ENCODE assay signal across 11 cellular contexts in genomic region chr11:74492084-74492483, GRCh38. TPM values are rescaled to one million over a fixed set of nuclear protein-coding genes. Genes with fewer than 3 reads are reported as not detected.
DNase-seq lines count a peak whose midpoint lies in the region; ATAC-seq, FAIRE-seq and TF ChIP-seq lines count a peak whose summit lies in the region.
"Had no signal": no experiment of that assay in that cellular context is flagged by ENCODE, and none has a peak within 500 bp of the region (broad histone marks: within the 10 kb centered on the region; RNA-seq: fewer than 3 reads in every experiment).

No MANE protein-coding gene starts in this region.

- H3K4me3 Mint-ChIP-seq in CD4-positive, alpha-beta memory T cell, result peak overlapping the region in 7 of 8 donors; percentile 30 to 85 (median 46)
- peak overlapping the region; percentile 90 for H3K4me3 Mint-ChIP-seq in activated T-helper 17 cell treated with anti-CD3 and anti-CD28 coated beads, Interleukin-2, amount 50 U/mL, for 72 hours
- peak overlapping the region; percentile 84 for H3K4me3 Mint-ChIP-seq in natural killer cell treated with Interleukin-12 subunit alpha and Interleukin-12 subunit beta and Interleukin-15 and Interleukin-18, amount 100 ng/mL, for 72 hours

- peaks cover 2 to 7% of the 10 kb centered on the region in 2 donors for H3K36me3 Mint-ChIP-seq in CD4-positive, alpha-beta memory T cell
- H3K36me3 Mint-ChIP-seq in activated T-helper 17 cell treated with anti-CD3 and anti-CD28 coated beads, Interleukin-2, amount 50 U/mL, for 72 hours (ENCODE audit: low read depth), result no peaks in the 10 kb centered on the region
- no peaks in the 10 kb centered on the region for H3K36me3 Mint-ChIP-seq in natural killer cell treated with Interleukin-12 subunit alpha and Interleukin-12 subunit beta and Interleukin-15 and Interleukin-18, amount 100 ng/mL, for 72 hours

- no peak for TF ChIP-seq POLR2A in IMR-90 (IDR thresholded peaks at IDR 0.05; ENCODE audit: low read depth, low read length)
- TF ChIP-seq POLR2A in ovary (IDR thresholded peaks at IDR 0.05), result no peak

- 89% methylated on average over 6 of the region's 11 CpGs; no CpG with 5 or more reads in 1 of the 2 experiments for WGBS in IMR-90 (ENCODE audit: extremely low coverage in 2 of 2, insufficient read length in 1 of 2), 2 experiments
- WGBS in ovary, 3 donors, result 89 to 95% (median 92%) methylated on average over 11 of the region's 11 CpGs

- no peak overlapping the region for H3K14ac ChIP-seq in IMR-90 (replicated peaks; ENCODE audit: low read depth, low read length)

- H3K9me3 ChIP-seq in CD4-positive, alpha-beta memory T cell (ENCODE audit: control insufficient read depth in 1 of 2, low read length in 2 of 2), result no peaks in the 10 kb centered on the region
- no peaks in the 10 kb centered on the region for H3K9me3 ChIP-seq in IMR-90 (ENCODE audit: control insufficient read depth, insufficient read depth, low read length)
- no peaks in the 10 kb centered on the region for H3K9me3 ChIP-seq in ovary

- no peaks in the 10 kb centered on the region for H3K27me3 Mint-ChIP-seq in CD4-positive, alpha-beta memory T cell
- H3K27me3 Mint-ChIP-seq in activated T-helper 17 cell treated with anti-CD3 and anti-CD28 coated beads, Interleukin-2, amount 50 U/mL, for 72 hours, result no peaks in the 10 kb centered on the region
- peaks cover 2 to 7% of the 10 kb centered on the region in 2 donors for H3K27me3 Mint-ChIP-seq in natural killer cell treated with Interleukin-12 subunit alpha and Interleukin-12 subunit beta and Interleukin-15 and Interleukin-18, amount 100 ng/mL, for 72 hours

- no peak for ATAC-seq in IMR-90 (ENCODE audit: low read depth)
- no peak for ATAC-seq in activated T-helper 17 cell treated with anti-CD3 and anti-CD28 coated beads, Interleukin-2, amount 50 U/mL, for 72 hours (replicated peaks)
- ATAC-seq in natural killer cell treated with Interleukin-12 subunit alpha and Interleukin-12 subunit beta and Interleukin-15 and Interleukin-18, amount 100 ng/mL, for 72 hours, result no peak
- ATAC-seq: heart left ventricle had no signal

- CTCF ChIA-PET in CD4-positive, alpha-beta memory T cell (lab: Charles Lee; ENCODE audit: partially characterized antibody), result interaction anchor here (1.1 kb wide), 1 partner anchor 38 kb away, joined by 3 read pairs; no protein-coding TSS in a partner anchor
- CTCF ChIA-PET in IMR-90 (lab: Yijun Ruan, JAX), result no interaction called here

- H4K5ac ChIP-seq in IMR-90 (ENCODE audit: low read depth, low read length), result no peak overlapping the region

- no peak overlapping the region for H2BK120ac ChIP-seq in IMR-90 (ENCODE audit: low read depth, low read length)

- H3K4me1 ChIP-seq in CD4-positive, alpha-beta memory T cell (ENCODE audit: insufficient read depth, low read length), result peaks cover 12% of the 10 kb centered on the region
- H3K4me1 ChIP-seq in IMR-90 (ENCODE audit: control insufficient read depth, insufficient read depth, low read length), result no peaks in the 10 kb centered on the region
- peaks cover 2% of the 10 kb centered on the region for H3K4me1 ChIP-seq in ovary (ENCODE audit: insufficient read depth)

- H3K18ac ChIP-seq in IMR-90 (ENCODE audit: low read depth, low read length), result no peak overlapping the region

- peak overlapping the region; percentile 6 for H2AFZ ChIP-seq in IMR-90 (replicated peaks; ENCODE audit: low read length, poor library complexity)

- no peak overlapping the region for H3K4me2 ChIP-seq in IMR-90 (ENCODE audit: low read depth, low read length)

- H2BK20ac ChIP-seq in IMR-90 (ENCODE audit: low read depth, low read length), result no peak overlapping the region

- H3K79me1 ChIP-seq in IMR-90 (ENCODE audit: low read depth in 1 of 2, low read length in 2 of 2), result peaks cover 0 to 4% of the 10 kb centered on the region in 2 experiments; a peak in 1 of 4 replicates

- no peak overlapping the region for H3K9ac ChIP-seq in IMR-90 (ENCODE audit: low read depth, low read length)

- no peak overlapping the region for H2BK15ac ChIP-seq in IMR-90 (ENCODE audit: low read depth, low read length)

- no peak overlapping the region for H2AK5ac ChIP-seq in IMR-90 (ENCODE audit: low read depth, low read length)

- POLR2A ChIA-PET in CD4-positive, alpha-beta memory T cell (lab: Charles Lee; ENCODE audit: partially characterized antibody), result interaction anchor here (1.5 to 2.5 kb wide), 2 partner anchors 101 to 321 kb away, joined by 5 to 17 read pairs; partner anchors contain the start of genes C2CD3 and PPME1
- POLR2A ChIA-PET in IMR-90 (lab: Charles Lee; ENCODE audit: unreplicated experiment), result interaction anchor here (0.7 kb wide), 1 partner anchor 75 kb away, joined by 11 read pairs; no protein-coding TSS in a partner anchor

- H3K9me3 Mint-ChIP-seq in CD4-positive, alpha-beta memory T cell, result no peaks in the 10 kb centered on the region
- no peaks in the 10 kb centered on the region for H3K9me3 Mint-ChIP-seq in activated T-helper 17 cell treated with anti-CD3 and anti-CD28 coated beads, Interleukin-2, amount 50 U/mL, for 72 hours
- no peaks in the 10 kb centered on the region for H3K9me3 Mint-ChIP-seq in natural killer cell treated with Interleukin-12 subunit alpha and Interleukin-12 subunit beta and Interleukin-15 and Interleukin-18, amount 100 ng/mL, for 72 hours

- H3K27ac Mint-ChIP-seq in CD4-positive, alpha-beta memory T cell, result peak overlapping the region in 6 of 7 donors; percentile 9 to 93 (median 64)
- H3K27ac Mint-ChIP-seq in activated T-helper 17 cell treated with anti-CD3 and anti-CD28 coated beads, Interleukin-2, amount 50 U/mL, for 72 hours, result peak overlapping the region; percentile 87
- peak overlapping the region; percentile 58 to 84 for H3K27ac Mint-ChIP-seq in natural killer cell treated with Interleukin-12 subunit alpha and Interleukin-12 subunit beta and Interleukin-15 and Interleukin-18, amount 100 ng/mL, for 72 hours

- H4K91ac ChIP-seq in IMR-90 (ENCODE audit: insufficient read depth, low read depth, low read length), result no peak overlapping the region

- H4K8ac ChIP-seq in IMR-90 (ENCODE audit: low read depth in 2 of 2, low read length in 2 of 2), result no peak overlapping the region

- H3K27me3 ChIP-seq in CD4-positive, alpha-beta memory T cell (ENCODE audit: insufficient read depth, low read length), result no peaks in the 10 kb centered on the region
- peaks cover 3% of the 10 kb centered on the region; the same call in 1 of the 2 replicates for H3K27me3 ChIP-seq in IMR-90 (ENCODE audit: control insufficient read depth, insufficient read depth, low read length)
- no peaks in the 10 kb centered on the region for H3K27me3 ChIP-seq in ovary
- H3K27me3 ChIP-seq: heart left ventricle had no signal

- no peak for FAIRE-seq in RCC 7860 (lab: Jason Lieb, UNC)
- FAIRE-seq: G401.6 had no signal

- no peak overlapping the region; the same call in 1 of the 2 replicates for H3K4ac ChIP-seq in IMR-90 (ENCODE audit: low read depth, low read length)

- intact Hi-C loops in CD4-positive, alpha-beta memory T cell (cut with micrococcal nuclease), result loop anchor here (5.0 kb wide), 3 partner anchors 615 to 1700 kb away; partner anchors contain the start of genes COA4, FCHSD2, PAAF1 and STARD10
- intact Hi-C loops in IMR-90 (cut with micrococcal nuclease) (no loop called here), ovary (cut with DNase I) (no loop called here)

- H3K23ac ChIP-seq in IMR-90 (ENCODE audit: low read depth, low read length), result no peak overlapping the region

- in situ Hi-C loops in IMR-90 (cut with MboI; ENCODE audit: low sequenced_read_pairs), result no loop called here

- TF ChIP-seq CTCF in IMR-90 (conservative IDR thresholded peaks at IDR 0.05; ENCODE audit: low read depth, low read length) (no peak), ovary (IDR thresholded peaks at IDR 0.05) (no peak)

- dilution Hi-C loops in IMR-90 (cut with HindIII; ENCODE audit: low sequenced_read_pairs, unreplicated experiment), result no loop called here

- no peak for TF ChIP-seq EP300 in ovary (IDR thresholded peaks at IDR 0.05)

- H3K27ac ChIP-seq in CD4-positive, alpha-beta memory T cell (ENCODE audit: low read depth, low read length), result no peak overlapping the region
- H3K27ac ChIP-seq in IMR-90 (ENCODE audit: insufficient read depth, low read length) (no peak overlapping the region), ovary (no peak overlapping the region)

- H3K4me3 ChIP-seq in CD4-positive, alpha-beta memory T cell (ENCODE audit: low read length in 2 of 2), result no peak overlapping the region
- H3K4me3 ChIP-seq in IMR-90 (ENCODE audit: insufficient read depth, low read depth, low read length), result no peak overlapping the region
- H3K4me3 ChIP-seq in ovary, result no peak overlapping the region

- H3K4me1 Mint-ChIP-seq in CD4-positive, alpha-beta memory T cell, result peaks cover 9 to 32% (median 20%) of the 10 kb centered on the region in 4 donors
- peaks cover 19% of the 10 kb centered on the region for H3K4me1 Mint-ChIP-seq in activated T-helper 17 cell treated with anti-CD3 and anti-CD28 coated beads, Interleukin-2, amount 50 U/mL, for 72 hours
- H3K4me1 Mint-ChIP-seq in natural killer cell treated with Interleukin-12 subunit alpha and Interleukin-12 subunit beta and Interleukin-15 and Interleukin-18, amount 100 ng/mL, for 72 hours (ENCODE audit: low read depth in 2 of 2), result peaks cover 14 to 16% of the 10 kb centered on the region in 2 donors

- no peak overlapping the region for H2BK5ac ChIP-seq in IMR-90 (ENCODE audit: low read depth, low read length, poor library complexity, severe bottlenecking)

- H4K20me1 ChIP-seq in IMR-90 (ENCODE audit: insufficient read depth, low read length), result no peaks in the 10 kb centered on the region

- no peak overlapping the region for H2AK9ac ChIP-seq in IMR-90 (replicated peaks; ENCODE audit: low read depth, low read length, poor library complexity)

- TF ChIP-seq RAD21 in IMR-90 (IDR thresholded peaks at IDR 0.05; ENCODE audit: low read length), result no peak

- no peaks in the 10 kb centered on the region for H3K36me3 ChIP-seq in CD4-positive, alpha-beta memory T cell (ENCODE audit: insufficient read depth, low read length)
- H3K36me3 ChIP-seq in IMR-90 (ENCODE audit: control insufficient read depth, insufficient read depth, low read length) (no peaks in the 10 kb centered on the region), ovary (no peaks in the 10 kb centered on the region)

- no peak for DNase-seq in CD4-positive, alpha-beta memory T cell
- DNase-seq in IMR-90 (no peak), SIG-M5 (lab: John Stamatoyannopoulos, UW) (no peak), KG1 (lab: John Stamatoyannopoulos, UW) (no peak), ovary (no peak), RCC 7860 (ENCODE audit: low spot score) (no peak)
- DNase-seq in natural killer cell treated with Interleukin-12 subunit alpha and Interleukin-12 subunit beta and Interleukin-15 and Interleukin-18, amount 100 ng/mL, for 72 hours (ENCODE audit: low spot score), result no peak
- DNase-seq: activated CD4-positive, alpha-beta T cell treated with anti-CD3 and anti-CD28 coated beads, Interleukin-2, amount 50 U/mL, for 1 hour; heart left ventricle had no signal

- no peak overlapping the region for H3K56ac ChIP-seq in IMR-90 (ENCODE audit: extremely low read depth, insufficient read depth, low read length)

- BruUV-seq in IMR-90 (replicated peaks; lab: Mats Ljungman, UMichigan), result no TSS peak

- peaks cover 8% of the 10 kb centered on the region; the same call in 1 of the 2 replicates for H3K9me1 ChIP-seq in IMR-90 (ENCODE audit: insufficient read depth, low read length)

RNA-seq across cellular contexts. Expression of gene LIPT2, which starts 1.4 kb away (rescaled TPM):
- 10 to 100 TPM in 1 of 2 experiments, 1 to 10 TPM in 1; 8.0 to 15.5 TPM for total RNA-seq in CD4-positive, alpha-beta memory T cell
- polyA plus RNA-seq in CD4-positive, alpha-beta memory T cell, result 10 to 100 TPM in 1 of 2 donors, 1 to 10 TPM in 1; 9.6 to 19.6 TPM
- total RNA-seq in IMR-90 (2012; rRNA removed) (2.2 and 2.9 TPM in 2 replicates), ovary (1 to 10 TPM; 4.1 to 9.2 (median 5.7) TPM)
- polyA plus RNA-seq in IMR-90 (2012; rRNA removed) (1.7 and 2.2 TPM in 2 replicates), ovary (1 to 10 TPM; 3.4 to 5.3 TPM)
- polyA plus RNA-seq in IMR-90 (2012; cell fraction: cytosol; rRNA removed), result 1.9 and 2.7 TPM in 2 replicates
- 1.1 and 1.4 TPM in 2 replicates for polyA plus RNA-seq in IMR-90 (2012; cell fraction: nucleus; rRNA removed; ENCODE audit: low replicate concordance)
- total RNA-seq in activated T-helper 17 cell treated with anti-CD3 and anti-CD28 coated beads, Interleukin-2, amount 50 U/mL, for 72 hours, result 1 to 10 TPM; 3.7 to 4.1 TPM
- total RNA-seq in natural killer cell treated with Interleukin-12 subunit alpha and Interleukin-12 subunit beta and Interleukin-15 and Interleukin-18, amount 100 ng/mL, for 72 hours, result 1 to 10 TPM; 1.8 to 3.4 TPM

RNA-seq across cellular contexts. Expression of gene KCNE3, which starts 24.7 kb away (rescaled TPM):
- under 1 TPM in 1 of 2 experiments, not detected in 1; 0.28 TPM for total RNA-seq in CD4-positive, alpha-beta memory T cell
- polyA plus RNA-seq in CD4-positive, alpha-beta memory T cell, result not detected
- total RNA-seq in IMR-90 (2012; rRNA removed) (under 0.01 and 0.18 TPM in 2 replicates), ovary (10 to 100 TPM in 6 of 7 donors, 1 to 10 TPM in 1; 3.1 to 19.9 (median 16.0) TPM)
- polyA plus RNA-seq in IMR-90 (2012; rRNA removed) (0.05 and 0.16 TPM in 2 replicates), ovary (10 to 100 TPM; 10.4 to 19.1 TPM)
- 0.02 and 0.09 TPM in 2 replicates for polyA plus RNA-seq in IMR-90 (2012; cell fraction: cytosol; rRNA removed)
- 0.04 and 0.16 TPM in 2 replicates for polyA plus RNA-seq in IMR-90 (2012; cell fraction: nucleus; rRNA removed; ENCODE audit: low replicate concordance)
- total RNA-seq in activated T-helper 17 cell treated with anti-CD3 and anti-CD28 coated beads, Interleukin-2, amount 50 U/mL, for 72 hours, result not detected
- under 1 TPM; 0.10 to 0.73 TPM for total RNA-seq in natural killer cell treated with Interleukin-12 subunit alpha and Interleukin-12 subunit beta and Interleukin-15 and Interleukin-18, amount 100 ng/mL, for 72 hours
